In genomic region chr6:168938546-168938945, GRCh38 we compare ENCODE assay signal across 27 cellular contexts.
"Had no signal": no experiment of that assay in that cellular context is flagged by ENCODE, and none has a peak within 500 bp of the region (broad histone marks: within the 10 kb centered on the region; RNA-seq: fewer than 3 reads in every experiment).

No MANE protein-coding gene starts in this region.

- H3K4me1 ChIP-seq: SJSA1 had no signal

- H3K27ac ChIP-seq: SJSA1 had no signal

- H3K27ac Mint-ChIP-seq: activated CD4-positive, alpha-beta memory T cell treated with anti-CD3 and anti-CD28 coated beads for 36 hours; activated naive CD4-positive, alpha-beta T cell treated with anti-CD3 and anti-CD28 coated beads for 36 hours; activated naive CD8-positive, alpha-beta T cell; activated T-helper 17 cell treated with anti-CD3 and anti-CD28 coated beads, Interleukin-2, amount 50 U/mL, for 72 hours; T-helper 17 cell; WTC11 had no signal

- ATAC-seq: activated T-helper 17 cell treated with anti-CD3 and anti-CD28 coated beads, Interleukin-2, amount 50 U/mL, for 72 hours; K562; Panc1; T-helper 17 cell; WTC11 had no signal

- H3K9me3 Mint-ChIP-seq: activated CD4-positive, alpha-beta memory T cell treated with anti-CD3 and anti-CD28 coated beads for 36 hours; activated naive CD4-positive, alpha-beta T cell treated with anti-CD3 and anti-CD28 coated beads for 36 hours; activated T-helper 17 cell treated with anti-CD3 and anti-CD28 coated beads, Interleukin-2, amount 50 U/mL, for 72 hours had no signal

- H3K9me3 ChIP-seq: SJSA1 had no signal

- H3K4me3 Mint-ChIP-seq: activated CD4-positive, alpha-beta memory T cell treated with anti-CD3 and anti-CD28 coated beads for 36 hours; activated naive CD4-positive, alpha-beta T cell treated with anti-CD3 and anti-CD28 coated beads for 36 hours; activated naive CD8-positive, alpha-beta T cell; activated T-helper 17 cell treated with anti-CD3 and anti-CD28 coated beads, Interleukin-2, amount 50 U/mL, for 72 hours; T-helper 17 cell; WTC11 had no signal

- H3K36me3 Mint-ChIP-seq: activated CD4-positive, alpha-beta memory T cell treated with anti-CD3 and anti-CD28 coated beads for 36 hours; activated naive CD8-positive, alpha-beta T cell; brain had no signal

- H3K27me3 ChIP-seq: SJSA1 had no signal

- H3K4me1 Mint-ChIP-seq: activated T-helper 17 cell treated with anti-CD3 and anti-CD28 coated beads, Interleukin-2, amount 50 U/mL, for 72 hours; T-helper 17 cell had no signal

- H3K4me3 ChIP-seq: K562, SJSA1 had no signal

- H3K36me3 ChIP-seq: SJSA1 had no signal

- DNase-seq: activated CD4-positive, alpha-beta memory T cell treated with anti-CD3 and anti-CD28 coated beads for 36 hours; activated CD4-positive, alpha-beta T cell treated with anti-CD3 and anti-CD28 coated beads for 48 hours; activated CD4-positive, CD25-positive, alpha-beta regulatory T cell treated with anti-CD3 and anti-CD28 coated beads, Interleukin-2, amount 50 U/mL, for 72 hours; activated gamma-delta T cell; activated naive CD4-positive, alpha-beta T cell treated with anti-CD3 and anti-CD28 coated beads for 36 hours; activated T-cell treated with anti-CD3 and anti-CD28 coated beads, Interleukin-2, amount 50 U/mL, for 48 hours; amygdala; Karpas-422; NCI-H1105 treated with DMSO at 0.1 percent for 48 hours; NCI-H1436 treated with DMSO at 0.1 percent for 48 hours; NCI-H187; NCI-H2081; NCI-H510A treated with DMSO at 0.1 percent for 48 hours; NCI-H69; NK-92 treated with Interleukin-12 subunit alpha and Interleukin-12 subunit beta, amount 100 ng/mL, for 24 hours; OCI-M1; Right ventricle myocardium superior; RPMI8226; T-helper 17 cell; T-helper 9 cell had no signal
